9 cellular contexts compared by ENCODE assay signal in genomic region chr11:10441652-10442503, GRCh38. TPM values are rescaled to one million over a fixed set of nuclear protein-coding genes. Genes with fewer than 3 reads are reported as not detected.
DNase-seq lines count a peak whose midpoint lies in the region; ATAC-seq and TF ChIP-seq lines count a peak whose summit lies in the region.
"Had no signal": no experiment of that assay in that cellular context is flagged by ENCODE, and none has a peak within 500 bp of the region (broad histone marks: within the 10 kb centered on the region; RNA-seq: fewer than 3 reads in every experiment).

No MANE protein-coding gene starts in this region.

- TF ChIP-seq POLR2A in uterus (IDR thresholded peaks at IDR 0.05) = no peak

- ATAC-seq in CD4-positive, alpha-beta T cell (ENCODE audit: poor library complexity) = peak; percentile 50
- ATAC-seq in GM19328 (IDR thresholded peaks at IDR 0.05; ENCODE audit: unreplicated experiment) = peak; percentile 97
- peak; percentile 96 for ATAC-seq in HG03108 (IDR thresholded peaks at IDR 0.05; ENCODE audit: unreplicated experiment)

- no peaks in the 10 kb centered on the region for H3K36me3 Mint-ChIP-seq in CD4-positive, alpha-beta T cell (ENCODE audit: low read depth)
- no peaks in the 10 kb centered on the region for H3K36me3 Mint-ChIP-seq in activated CD4-positive, alpha-beta memory T cell treated with anti-CD3 and anti-CD28 coated beads for 36 hours
- H3K36me3 Mint-ChIP-seq in mesothelial cell of epicardium = no peaks in the 10 kb centered on the region

- no peak for TF ChIP-seq CTCF in CD4-positive, alpha-beta T cell (IDR thresholded peaks at IDR 0.05)
- TF ChIP-seq CTCF in mesothelial cell of epicardium (IDR thresholded peaks at IDR 0.05; ENCODE audit: unreplicated experiment) = no peak
- TF ChIP-seq CTCF in uterus (IDR thresholded peaks at IDR 0.05) = no peak
- no peak for TF ChIP-seq CTCF in brain microvascular endothelial cell (IDR thresholded peaks at IDR 0.05; ENCODE audit: low read depth, low read length, missing control alignments)

- H3K4me3 ChIP-seq in uterus (no peak overlapping the region), brain microvascular endothelial cell (ENCODE audit: low read depth, low read length) (no peak overlapping the region)
- H3K4me3 ChIP-seq: esophagus muscularis mucosa had no signal

- DNase-seq in CD4-positive, alpha-beta T cell = no peak
- DNase-seq in activated CD4-positive, alpha-beta memory T cell treated with anti-CD3 and anti-CD28 coated beads for 36 hours = peak; percentile 51
- DNase-seq in mesothelial cell of epicardium (ENCODE audit: low spot score in 2 of 2, unreplicated experiment in 2 of 2) (no peak), uterus (no peak), brain microvascular endothelial cell (no peak)
- no peak for DNase-seq in activated effector memory CD4-positive, alpha-beta T cell treated with anti-CD3 and anti-CD28 coated beads, Interleukin-2, amount 50 U/mL, for 16 hours

- no peaks in the 10 kb centered on the region for H3K4me1 ChIP-seq in uterus
- H3K4me1 ChIP-seq: esophagus muscularis mucosa had no signal

- no peaks in the 10 kb centered on the region for H3K9me3 Mint-ChIP-seq in CD4-positive, alpha-beta T cell
- no peaks in the 10 kb centered on the region for H3K9me3 Mint-ChIP-seq in activated CD4-positive, alpha-beta memory T cell treated with anti-CD3 and anti-CD28 coated beads for 36 hours
- H3K9me3 Mint-ChIP-seq in mesothelial cell of epicardium = no peaks in the 10 kb centered on the region

- H3K27me3 ChIP-seq in CD4-positive, alpha-beta T cell (ENCODE audit: control insufficient read depth, insufficient read depth, low read length) = no peaks in the 10 kb centered on the region
- H3K27me3 ChIP-seq in uterus (no peaks in the 10 kb centered on the region), brain microvascular endothelial cell (replicated peaks) (no peaks in the 10 kb centered on the region)
- H3K27me3 ChIP-seq: esophagus muscularis mucosa had no signal

- H3K4me3 Mint-ChIP-seq in CD4-positive, alpha-beta T cell = peak overlapping the region; percentile 27
- H3K4me3 Mint-ChIP-seq in activated CD4-positive, alpha-beta memory T cell treated with anti-CD3 and anti-CD28 coated beads for 36 hours = no peak overlapping the region
- no peak overlapping the region for H3K4me3 Mint-ChIP-seq in mesothelial cell of epicardium

- peaks cover 42% of the 10 kb centered on the region for H3K4me1 Mint-ChIP-seq in CD4-positive, alpha-beta T cell (ENCODE audit: low read depth)
- H3K4me1 Mint-ChIP-seq in activated CD4-positive, alpha-beta memory T cell treated with anti-CD3 and anti-CD28 coated beads for 36 hours (ENCODE audit: low read depth) = peaks cover 25% of the 10 kb centered on the region
- no peaks in the 10 kb centered on the region for H3K4me1 Mint-ChIP-seq in mesothelial cell of epicardium

- H3K27ac ChIP-seq in CD4-positive, alpha-beta T cell (ENCODE audit: low read depth, low read length) = no peak overlapping the region
- H3K27ac ChIP-seq in uterus (no peak overlapping the region), brain microvascular endothelial cell (no peak overlapping the region)
- H3K27ac ChIP-seq: esophagus muscularis mucosa had no signal

- POLR2A ChIA-PET in CD4-positive, alpha-beta T cell (lab: Charles Lee) = interaction anchor here (1.2 to 2.7 kb wide), 4 partner anchors 10 to 28 kb away, joined by 3 to 13 read pairs (median 4); partner anchors contain the start of gene AMPD3
- POLR2A ChIA-PET in activated CD4-positive, alpha-beta memory T cell treated with anti-CD3 and anti-CD28 coated beads for 36 hours (lab: Charles Lee) = interaction anchor here (1.1 to 4.3 kb wide), 5 partner anchors 10 to 300 kb away, joined by 3 to 20 read pairs (median 6); partner anchors contain the start of gene AMPD3

- H3K27ac Mint-ChIP-seq in CD4-positive, alpha-beta T cell = peak overlapping the region; percentile 64
- H3K27ac Mint-ChIP-seq in activated CD4-positive, alpha-beta memory T cell treated with anti-CD3 and anti-CD28 coated beads for 36 hours = peak overlapping the region; percentile 69
- H3K27ac Mint-ChIP-seq in mesothelial cell of epicardium = no peak overlapping the region

- intact Hi-C loops in CD4-positive, alpha-beta T cell (cut with DNase I, micrococcal nuclease) = no loop called here
- intact Hi-C loops in activated CD4-positive, alpha-beta memory T cell treated with anti-CD3 and anti-CD28 coated beads for 36 hours (cut with micrococcal nuclease) = loop anchor here (1.0 to 2.0 kb wide), 2 partner anchors 17 to 28 kb away; no protein-coding TSS in a partner anchor
- intact Hi-C loops in uterus (cut with DNase I; ENCODE audit: low total_unique reads) = no loop called here

- no peaks in the 10 kb centered on the region for H3K36me3 ChIP-seq in uterus
- no peaks in the 10 kb centered on the region for H3K36me3 ChIP-seq in brain microvascular endothelial cell (replicated peaks)
- H3K36me3 ChIP-seq: esophagus muscularis mucosa had no signal

- no peaks in the 10 kb centered on the region for H3K9me3 ChIP-seq in CD4-positive, alpha-beta T cell (ENCODE audit: control insufficient read depth, low read length)
- no peaks in the 10 kb centered on the region for H3K9me3 ChIP-seq in uterus
- H3K9me3 ChIP-seq: esophagus muscularis mucosa had no signal

- CTCF ChIA-PET in CD4-positive, alpha-beta T cell (lab: Charles Lee) = interaction anchor here (0.9 to 1.3 kb wide), 2 partner anchors 14 to 29 kb away, joined by 3 to 5 read pairs; no protein-coding TSS in a partner anchor
- CTCF ChIA-PET in activated CD4-positive, alpha-beta memory T cell treated with anti-CD3 and anti-CD28 coated beads for 36 hours (lab: Charles Lee) = interaction anchor here (0.8 to 1.7 kb wide), 4 partner anchors 33 to 99 kb away, joined by 3 to 8 read pairs (median 6); partner anchors contain the start of gene RNF141

- no peaks in the 10 kb centered on the region for H3K27me3 Mint-ChIP-seq in CD4-positive, alpha-beta T cell
- H3K27me3 Mint-ChIP-seq in activated CD4-positive, alpha-beta memory T cell treated with anti-CD3 and anti-CD28 coated beads for 36 hours = no peaks in the 10 kb centered on the region
- no peaks in the 10 kb centered on the region for H3K27me3 Mint-ChIP-seq in mesothelial cell of epicardium (ENCODE audit: low read depth)

- in situ Hi-C loops in brain microvascular endothelial cell (cut with HindIII; ENCODE audit: low pct_ligation_motif_present, low sequenced_read_pairs) = no loop called here

RNA-seq across cellular contexts. Expression of gene AMPD3, which starts 13.2 kb away (rescaled TPM):
- total RNA-seq in CD4-positive, alpha-beta T cell = 10 to 100 TPM; 13.2 to 14.1 TPM
- total RNA-seq in activated CD4-positive, alpha-beta memory T cell treated with anti-CD3 and anti-CD28 coated beads for 36 hours = 10 to 100 TPM; 25.5 to 25.7 TPM
- total RNA-seq in mesothelial cell of epicardium (6.8 to 7.5 TPM (median 7.5 TPM) in 3 replicates), uterus (1 to 10 TPM in 3 of 4 donors, not detected in 1; 1.2 to 6.4 (median 6.1) TPM)
